Comparison of ENCODE assay signal across 8 cellular contexts in the genomic region with DNA sequence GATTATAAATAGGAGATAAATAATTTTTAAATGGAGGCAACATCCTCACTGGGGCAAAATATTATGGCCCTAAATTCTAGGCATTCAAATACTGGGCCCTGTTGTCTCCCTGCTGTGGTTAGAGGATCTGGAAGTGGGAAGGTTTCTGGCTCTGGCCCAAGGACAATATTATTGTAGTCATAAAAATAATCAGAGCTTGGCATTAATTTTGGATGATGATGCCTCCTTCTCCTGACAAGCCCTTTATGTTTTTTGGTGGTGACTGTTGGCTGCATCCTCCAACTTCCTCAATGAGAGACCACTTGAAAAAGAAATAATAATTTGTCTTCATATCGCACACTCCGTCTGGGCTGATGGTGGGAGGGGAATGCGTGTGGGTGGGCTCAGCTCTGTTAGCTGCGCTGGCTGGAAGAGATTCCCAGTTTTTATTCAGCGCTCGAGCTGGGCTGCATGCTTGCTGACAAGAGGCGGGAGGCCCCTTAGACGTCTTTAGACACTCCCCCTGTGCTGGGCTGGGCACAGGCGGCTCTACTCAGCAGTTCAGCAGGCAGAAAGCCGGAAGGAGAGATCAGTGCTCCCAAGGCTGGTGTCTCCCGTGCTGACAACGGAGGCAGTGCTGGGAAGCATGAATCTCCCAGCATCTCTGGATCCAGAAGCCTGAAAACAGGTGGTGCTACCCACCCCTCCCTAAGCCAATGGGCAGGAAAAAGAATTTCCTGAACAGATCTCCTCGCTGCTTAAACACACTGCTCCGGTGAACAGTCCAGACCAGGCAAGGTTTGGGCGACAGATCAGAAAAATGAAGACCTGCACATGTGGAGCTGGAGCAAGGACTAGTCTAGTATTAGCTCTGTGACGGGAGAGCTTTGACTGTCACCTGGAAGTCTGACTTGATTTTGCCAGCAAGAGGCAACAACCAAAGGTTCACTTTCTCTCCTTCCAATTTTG.
DNase-seq lines count a peak whose midpoint lies in the region; ATAC-seq, FAIRE-seq and TF ChIP-seq lines count a peak whose summit lies in the region.

No MANE protein-coding gene starts in this region.

- H3K4me1 ChIP-seq in BLaER1, result peaks cover 74% of the 10 kb centered on the region
- no peaks in the 10 kb centered on the region for H3K4me1 ChIP-seq in right lobe of liver

- peaks cover 17% of the 10 kb centered on the region for H3K9me3 Mint-ChIP-seq in HFFc6
- no peaks in the 10 kb centered on the region for H3K9me3 Mint-ChIP-seq in stimulated activated memory B cell treated with anti-CD40 and anti-IgM and Interleukin-4, amounts not matched to agents 10 μg/mL and 1 μg/mL and 100 μg/mL, for 72 hours

- peaks cover 6% of the 10 kb centered on the region for H3K27me3 Mint-ChIP-seq in HFFc6 (ENCODE audit: insufficient read depth)
- H3K27me3 Mint-ChIP-seq in stimulated activated memory B cell treated with anti-CD40 and anti-IgM and Interleukin-4, amounts not matched to agents 10 μg/mL and 1 μg/mL and 100 μg/mL, for 72 hours, result peaks cover 39% of the 10 kb centered on the region

- H3K27ac ChIP-seq in BLaER1, result peak overlapping the region; percentile 35; the same call in 1 of the 2 replicates
- no peak overlapping the region for H3K27ac ChIP-seq in right lobe of liver

- no peak overlapping the region for H3K4me3 Mint-ChIP-seq in HFFc6
- H3K4me3 Mint-ChIP-seq in stimulated activated memory B cell treated with anti-CD40 and anti-IgM and Interleukin-4, amounts not matched to agents 10 μg/mL and 1 μg/mL and 100 μg/mL, for 72 hours, result no peak overlapping the region

- no peak for FAIRE-seq in urothelium cell line (lab: Jason Lieb, UNC)

- no peak overlapping the region for H3K27ac Mint-ChIP-seq in HFFc6
- H3K27ac Mint-ChIP-seq in stimulated activated memory B cell treated with anti-CD40 and anti-IgM and Interleukin-4, amounts not matched to agents 10 μg/mL and 1 μg/mL and 100 μg/mL, for 72 hours, result no peak overlapping the region

- TF ChIP-seq POLR2A in right lobe of liver (IDR thresholded peaks at IDR 0.05), result no peak

- WGBS in right lobe of liver (ENCODE audit: insufficient coverage, low coverage, low lambda C conversion rate, missing lambda C conversion rate), result 16% methylated on average over 10 of the region's 16 CpGs

- H3K27me3 ChIP-seq in BLaER1, result no peaks in the 10 kb centered on the region
- H3K27me3 ChIP-seq in right lobe of liver, result no peaks in the 10 kb centered on the region

- peak overlapping the region; percentile 73 for H3K4me2 ChIP-seq in BLaER1

- peak; percentile 15 for DNase-seq in NCI-H2107 (lab: John Stamatoyannopoulos, UW)
- peak; percentile 60 for DNase-seq in cerebellum (ENCODE audit: low spot score)
- no peak for DNase-seq in right lobe of liver
- DNase-seq in urothelium cell line (ENCODE audit: low spot score), result peak; percentile 87
- DNase-seq in HFFc6, result no peak
- DNase-seq in NCI-H1436 treated with DMSO at 0.1 percent for 48 hours (lab: John Stamatoyannopoulos, UW), result no peak

- H3K36me3 Mint-ChIP-seq in HFFc6 (ENCODE audit: low read depth), result no peaks in the 10 kb centered on the region
- H3K36me3 Mint-ChIP-seq in stimulated activated memory B cell treated with anti-CD40 and anti-IgM and Interleukin-4, amounts not matched to agents 10 μg/mL and 1 μg/mL and 100 μg/mL, for 72 hours, result no peaks in the 10 kb centered on the region

- intact Hi-C loops in right lobe of liver (cut with DNase I), result no loop called here

- H3K4me3 ChIP-seq in BLaER1 (no peak overlapping the region), right lobe of liver (no peak overlapping the region)

- no peaks in the 10 kb centered on the region for H3K4me1 Mint-ChIP-seq in HFFc6 (ENCODE audit: low read depth)
- H3K4me1 Mint-ChIP-seq in stimulated activated memory B cell treated with anti-CD40 and anti-IgM and Interleukin-4, amounts not matched to agents 10 μg/mL and 1 μg/mL and 100 μg/mL, for 72 hours, result no peaks in the 10 kb centered on the region

- H4K20me1 ChIP-seq in BLaER1, result peaks cover 100% of the 10 kb centered on the region

- ATAC-seq in right lobe of liver, result peak in 3 of 4 donors; percentile 61 to 63 (median 62)
- no peak for ATAC-seq in stimulated activated memory B cell treated with anti-CD40 and anti-IgM and Interleukin-4, amounts not matched to agents 10 μg/mL and 1 μg/mL and 100 μg/mL, for 72 hours

- H3K36me3 ChIP-seq in BLaER1, result peaks cover 99% of the 10 kb centered on the region
- no peaks in the 10 kb centered on the region for H3K36me3 ChIP-seq in right lobe of liver

- TF ChIP-seq CTCF in right lobe of liver (IDR thresholded peaks at IDR 0.05) (no peak), HFFc6 (IDR thresholded peaks at IDR 0.05) (no peak)

- H3K9me3 ChIP-seq in BLaER1, result no peaks in the 10 kb centered on the region
- no peaks in the 10 kb centered on the region for H3K9me3 ChIP-seq in right lobe of liver

- H3K9ac ChIP-seq in BLaER1, result peak overlapping the region; percentile 43; the same call in 1 of the 2 replicates

Comparison
In these comparisons a context has a peak if more than half of its experiments do, and no peak if none do; other contexts are left out.
1. DNase-seq: peak in NCI-H2107 (single experiment), cerebellum (single experiment) and urothelium cell line (single experiment); none in right lobe of liver (0 of 3), HFFc6 (single experiment) and NCI-H1436 treated with DMSO at 0.1 percent for 48 hours (single experiment).